In the genomic region with DNA sequence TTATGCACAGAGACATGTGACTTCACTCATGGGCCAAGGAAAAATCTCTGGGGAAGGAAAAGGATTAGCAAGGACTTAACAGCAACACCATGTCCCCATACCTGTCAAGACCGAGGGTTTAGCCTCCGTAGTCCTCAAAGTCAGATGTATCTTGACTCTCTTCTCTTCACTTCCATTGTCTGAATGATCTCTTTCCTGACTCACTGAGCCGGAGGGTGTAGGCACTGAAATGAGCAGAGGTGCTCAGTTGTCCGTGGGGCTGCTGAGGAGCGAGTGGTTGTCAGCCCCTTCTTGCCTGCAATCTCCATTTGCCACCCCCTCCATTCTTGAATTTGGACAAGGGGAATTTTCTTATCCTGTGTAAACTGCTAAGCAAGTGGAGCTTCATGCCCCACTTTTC, we compare ENCODE assay signal across 35 cellular contexts. TPM values are rescaled to one million over a fixed set of nuclear protein-coding genes. Genes with fewer than 3 reads are reported as not detected.
"Had no signal": no experiment of that assay in that cellular context is flagged by ENCODE, and none has a peak within 500 bp of the region (broad histone marks: within the 10 kb centered on the region; RNA-seq: fewer than 3 reads in every experiment).

No MANE protein-coding gene starts in this region.

- H3K27ac ChIP-seq: body of pancreas, breast epithelium, Peyer's patch, SJSA1 had no signal

- H3K4me1 Mint-ChIP-seq: activated CD4-positive, alpha-beta T cell treated with anti-CD3 and anti-CD28 coated beads, Interleukin-2, amount 10 ng/mL, durations not matched to agents 24 days and 14 days; activated naive CD4-positive, alpha-beta T cell treated with anti-CD3 and anti-CD28 coated beads, Interleukin-2, amount 50 U/mL, for 24 hours; activated naive CD8-positive, alpha-beta T cell treated with anti-CD3 and anti-CD28 coated beads, Interleukin-2, amount 10 ng/mL, durations not matched to agents 7 days and 5 days had no signal

- H3K27ac Mint-ChIP-seq: activated CD4-positive, alpha-beta T cell treated with anti-CD3 and anti-CD28 coated beads, Interleukin-2, amount 10 ng/mL, durations not matched to agents 24 days and 14 days; activated CD8-positive, alpha-beta T cell treated with anti-CD3 and anti-CD28 coated beads for 36 hours; activated naive CD4-positive, alpha-beta T cell treated with anti-CD3 and anti-CD28 coated beads, Interleukin-2, amount 50 U/mL, for 24 hours; activated naive CD8-positive, alpha-beta T cell treated with anti-CD3 and anti-CD28 coated beads, Interleukin-2, amount 10 ng/mL, durations not matched to agents 7 days and 5 days; activated T-cell treated with anti-CD3 and anti-CD28 coated beads, Interleukin-2, amount 50 U/mL, for 72 hours; activated T-helper 2 cell treated with anti-CD3 and anti-CD28 coated beads, Interferon-gamma antibody, Interleukin-2, Interleukin-4, amounts not matched to agents 10 μg/mL and 5 μg/mL and 100 μg/mL, durations not matched to agents 14 hours and 24 hours and 36 hours; T-helper 1 cell treated with Interleukin-12 subunit alpha and Interleukin-12 subunit beta and Interleukin-4 antibody, amounts not matched to agents 30 μg/mL and 1 μg/mL, for 36 hours; T-helper 2 cell treated with Interferon-gamma antibody and Interleukin-4, amounts not matched to agents 5 μg/mL and 100 μg/mL, for 36 hours had no signal

- DNase-seq: activated CD4-positive, alpha-beta T cell treated with anti-CD3 and anti-CD28 coated beads, Interleukin-2, amount 10 ng/mL, durations not matched to agents 24 days and 14 days; activated CD4-positive, alpha-beta T cell treated with anti-CD3 and anti-CD28 coated beads, Interleukin-2, amount 50 U/mL, for 4 hours; activated CD8-positive, alpha-beta T cell treated with anti-CD3 and anti-CD28 coated beads for 36 hours; activated gamma-delta T cell; activated naive CD4-positive, alpha-beta T cell treated with Interleukin-2 at 50 U/mL for 16 hours; activated naive CD8-positive, alpha-beta T cell treated with anti-CD3 and anti-CD28 coated beads, Interleukin-2, amount 10 ng/mL, durations not matched to agents 7 days and 5 days; activated T-cell treated with anti-CD3 and anti-CD28 coated beads, Interleukin-2, amount 50 U/mL, for 1 hour; activated T-cell treated with anti-CD3 and anti-CD28 coated beads, Interleukin-2, amount 50 U/mL, for 72 hours; amygdala; body of pancreas; Kasumi-1; KG1; MM.1S; NCI-H1092; NCI-H1436 treated with DMSO at 0.1 percent for 48 hours; NCI-H187; NCI-H2081; NCI-H2171 treated with DMSO at 0.1 percent for 48 hours; NCI-H2227 treated with DMSO at 0.1 percent for 48 hours; NCI-H446; NCI-H510A treated with DMSO at 0.1 percent for 48 hours; NCI-H526 treated with DMSO at 0.1 percent for 48 hours; NK-92 treated with Interleukin-12 subunit alpha and Interleukin-12 subunit beta, amount 100 ng/mL, for 24 hours; PC-3; Peyer's patch; RPMI8226; SHP77 treated with DMSO at 0.1 percent for 48 hours; SK-N-SH had no signal

- H3K36me3 Mint-ChIP-seq: activated naive CD4-positive, alpha-beta T cell treated with anti-CD3 and anti-CD28 coated beads, Interleukin-2, amount 50 U/mL, for 24 hours; activated naive CD8-positive, alpha-beta T cell treated with anti-CD3 and anti-CD28 coated beads, Interleukin-2, amount 10 ng/mL, durations not matched to agents 7 days and 5 days had no signal

- H3K4me3 ChIP-seq: body of pancreas, breast epithelium, Peyer's patch, SJSA1 had no signal

- H3K9me3 Mint-ChIP-seq: activated CD4-positive, alpha-beta T cell treated with anti-CD3 and anti-CD28 coated beads, Interleukin-2, amount 10 ng/mL, durations not matched to agents 24 days and 14 days; activated CD8-positive, alpha-beta T cell treated with anti-CD3 and anti-CD28 coated beads for 36 hours; activated naive CD4-positive, alpha-beta T cell treated with anti-CD3 and anti-CD28 coated beads, Interleukin-2, amount 50 U/mL, for 24 hours; activated naive CD8-positive, alpha-beta T cell treated with anti-CD3 and anti-CD28 coated beads, Interleukin-2, amount 10 ng/mL, durations not matched to agents 7 days and 5 days; activated T-cell treated with anti-CD3 and anti-CD28 coated beads, Interleukin-2, amount 50 U/mL, for 72 hours; activated T-helper 2 cell treated with anti-CD3 and anti-CD28 coated beads, Interferon-gamma antibody, Interleukin-2, Interleukin-4, amounts not matched to agents 10 μg/mL and 5 μg/mL and 100 μg/mL, durations not matched to agents 14 hours and 24 hours and 36 hours; T-helper 1 cell treated with Interleukin-12 subunit alpha and Interleukin-12 subunit beta and Interleukin-4 antibody, amounts not matched to agents 30 μg/mL and 1 μg/mL, for 36 hours; T-helper 2 cell treated with Interferon-gamma antibody and Interleukin-4, amounts not matched to agents 5 μg/mL and 100 μg/mL, for 36 hours had no signal

- H3K4me3 Mint-ChIP-seq: activated CD4-positive, alpha-beta T cell treated with anti-CD3 and anti-CD28 coated beads, Interleukin-2, amount 10 ng/mL, durations not matched to agents 24 days and 14 days; activated CD8-positive, alpha-beta T cell treated with anti-CD3 and anti-CD28 coated beads for 36 hours; activated naive CD4-positive, alpha-beta T cell treated with anti-CD3 and anti-CD28 coated beads, Interleukin-2, amount 50 U/mL, for 24 hours; activated naive CD8-positive, alpha-beta T cell treated with anti-CD3 and anti-CD28 coated beads, Interleukin-2, amount 10 ng/mL, durations not matched to agents 7 days and 5 days; activated T-cell treated with anti-CD3 and anti-CD28 coated beads, Interleukin-2, amount 50 U/mL, for 72 hours; T-helper 1 cell treated with Interleukin-12 subunit alpha and Interleukin-12 subunit beta and Interleukin-4 antibody, amounts not matched to agents 30 μg/mL and 1 μg/mL, for 36 hours; T-helper 2 cell treated with Interferon-gamma antibody and Interleukin-4, amounts not matched to agents 5 μg/mL and 100 μg/mL, for 36 hours had no signal

- ATAC-seq: activated CD8-positive, alpha-beta T cell treated with anti-CD3 and anti-CD28 coated beads for 36 hours; activated T-cell treated with anti-CD3 and anti-CD28 coated beads, Interleukin-2, amount 50 U/mL, for 72 hours; body of pancreas; PC-3 had no signal

RNA-seq across cellular contexts. Expression of a gene that starts 17.6 kb away (rescaled TPM):
- total RNA-seq: activated CD4-positive, alpha-beta T cell treated with anti-CD3 and anti-CD28 coated beads, Interleukin-2, amount 10 ng/mL, durations not matched to agents 24 days and 14 days; activated CD8-positive, alpha-beta memory T cell treated with anti-CD3 and anti-CD28 coated beads for 36 hours; activated CD8-positive, alpha-beta T cell treated with anti-CD3 and anti-CD28 coated beads for 36 hours; activated naive CD8-positive, alpha-beta T cell treated with anti-CD3 and anti-CD28 coated beads, Interleukin-2, amount 10 ng/mL, durations not matched to agents 7 days and 5 days; activated T-cell treated with anti-CD3 and anti-CD28 coated beads, Interleukin-2, amount 50 U/mL, for 72 hours; activated T-helper 2 cell treated with anti-CD3 and anti-CD28 coated beads, Interferon-gamma antibody, Interleukin-2, Interleukin-4, amounts not matched to agents 10 μg/mL and 5 μg/mL and 100 μg/mL, durations not matched to agents 14 hours and 24 hours and 36 hours; PC-3 had no signal
